In the genomic region with DNA sequence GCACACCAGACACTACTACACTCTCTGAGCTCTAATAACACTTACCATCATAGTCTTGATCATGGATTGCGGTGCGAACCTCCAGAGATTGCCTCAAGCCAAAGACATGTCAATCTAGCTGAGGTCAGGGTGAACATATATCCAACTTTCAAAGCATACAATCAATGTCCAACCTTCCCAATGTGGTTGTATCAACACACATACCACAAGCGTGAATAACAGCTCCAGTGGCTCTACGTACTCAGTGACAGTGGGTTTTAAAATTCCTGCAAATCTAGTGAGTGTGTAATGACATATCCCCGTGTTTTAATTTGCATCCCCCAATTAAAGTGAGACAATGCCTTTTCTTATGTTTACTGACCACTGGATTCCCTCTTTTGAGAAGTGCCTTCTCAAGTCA, we compare ENCODE assay signal across 22 cellular contexts. TPM values are rescaled to one million over a fixed set of nuclear protein-coding genes. Genes with fewer than 3 reads are reported as not detected.
DNase-seq lines count a peak whose midpoint lies in the region; ATAC-seq, FAIRE-seq and TF ChIP-seq lines count a peak whose summit lies in the region.
"Had no signal": no experiment of that assay in that cellular context is flagged by ENCODE, and none has a peak within 500 bp of the region (broad histone marks: within the 10 kb centered on the region; RNA-seq: fewer than 3 reads in every experiment).

No MANE protein-coding gene starts in this region.

- TF ChIP-seq CTCF in Panc1 (IDR thresholded peaks at IDR 0.05), result no peak
- TF ChIP-seq CTCF in choroid plexus epithelial cell (conservative IDR thresholded peaks at IDR 0.05; ENCODE audit: low read depth, low read length), result no peak
- TF ChIP-seq CTCF in osteoblast (IDR thresholded peaks at IDR 0.05; ENCODE audit: extremely low read depth, low read depth, low read length), result no peak
- no peak for TF ChIP-seq CTCF in D721Med (IDR thresholded peaks at IDR 0.05; ENCODE audit: insufficient read depth, missing control alignments)

- TSS peak; percentile 22 for BruUV-seq in Panc1 (replicated peaks; lab: Mats Ljungman, UMichigan)

- peaks cover 3 to 26% (median 18%) of the 10 kb centered on the region in 3 donors for H3K36me3 Mint-ChIP-seq in CD8-positive, alpha-beta memory T cell

- no peaks in the 10 kb centered on the region for H3K9me3 ChIP-seq in Panc1 (ENCODE audit: control insufficient read depth, insufficient read depth, low read depth, low read length)
- no peaks in the 10 kb centered on the region for H3K9me3 ChIP-seq in osteoblast (ENCODE audit: low read depth, low read length)
- H3K9me3 ChIP-seq in CD8-positive, alpha-beta memory T cell (ENCODE audit: low read length), result no peaks in the 10 kb centered on the region
- H3K9me3 ChIP-seq in effector memory CD4-positive, alpha-beta T cell (ENCODE audit: control insufficient read depth, low read length), result no peaks in the 10 kb centered on the region
- H3K9me3 ChIP-seq: SJSA1 had no signal

- no peak overlapping the region for H3K4me3 Mint-ChIP-seq in CD8-positive, alpha-beta memory T cell
- H3K4me3 Mint-ChIP-seq: B cell, CD14-positive monocyte had no signal

- FAIRE-seq in D721Med (lab: Jason Lieb, UNC), result no peak
- FAIRE-seq: A204.1, RCC 7860 had no signal

- CTCF ChIA-PET in Panc1 (lab: Charles Lee), result no interaction called here
- CTCF ChIA-PET in CD8-positive, alpha-beta memory T cell (lab: Charles Lee), result no interaction called here

- H3K27ac Mint-ChIP-seq in CD8-positive, alpha-beta memory T cell, result no peak overlapping the region
- H3K27ac Mint-ChIP-seq: B cell, CD14-positive monocyte had no signal

- H3K27ac ChIP-seq in Panc1 (ENCODE audit: low read length) (no peak overlapping the region), osteoblast (ENCODE audit: low read depth, low read length) (no peak overlapping the region)
- H3K27ac ChIP-seq in CD8-positive, alpha-beta memory T cell (ENCODE audit: low read depth, low read length), result no peak overlapping the region
- no peak overlapping the region for H3K27ac ChIP-seq in effector memory CD4-positive, alpha-beta T cell (ENCODE audit: insufficient read depth, low read length, poor library complexity, severe bottlenecking)
- H3K27ac ChIP-seq: SJSA1 had no signal

- H3K27me3 ChIP-seq in Panc1 (ENCODE audit: control insufficient read depth, insufficient read depth, low read length) (no peaks in the 10 kb centered on the region), osteoblast (ENCODE audit: insufficient read depth, low read length) (no peaks in the 10 kb centered on the region)
- H3K27me3 ChIP-seq in CD8-positive, alpha-beta memory T cell (ENCODE audit: insufficient read depth, low read length, poor library complexity, severe bottlenecking), result no peaks in the 10 kb centered on the region
- H3K27me3 ChIP-seq in effector memory CD4-positive, alpha-beta T cell (replicated peaks; ENCODE audit: control insufficient read depth, insufficient read depth, low read length, poor library complexity, severe bottlenecking), result no peaks in the 10 kb centered on the region
- H3K27me3 ChIP-seq: SJSA1 had no signal

- peak; percentile 45 for DNase-seq in EH (ENCODE audit: low read depth)
- DNase-seq in Panc1 (ENCODE audit: low read depth, low spot score), result no peak
- DNase-seq in choroid plexus epithelial cell (ENCODE audit: low read depth), result peak; percentile 15
- DNase-seq in osteoblast (ENCODE audit: insufficient read length, low spot score, missing footprints), result no peak
- no peak for DNase-seq in D721Med (ENCODE audit: insufficient read length, low spot score)
- no peak for DNase-seq in D341Med (ENCODE audit: low spot score)
- DNase-seq in CD8-positive, alpha-beta memory T cell, result no peak
- DNase-seq in effector memory CD4-positive, alpha-beta T cell, result no peak
- DNase-seq: DMS 273 treated with DMSO at 0.1 percent for 48 hours, KG1, MV-4-11, NCI-H1105 treated with DMSO at 0.1 percent for 48 hours, NCI-H2081, NCI-H2171, NCI-H524 treated with DMSO at 0.1 percent for 48 hours, NCI-H82 had no signal

- peak overlapping the region; percentile 32 for H3K4me2 ChIP-seq in osteoblast (ENCODE audit: insufficient read depth, low read length)

- no peaks in the 10 kb centered on the region for H3K27me3 Mint-ChIP-seq in CD8-positive, alpha-beta memory T cell
- H3K27me3 Mint-ChIP-seq: B cell had no signal

- H4K20me1 ChIP-seq in osteoblast (ENCODE audit: insufficient read depth, low read length), result no peaks in the 10 kb centered on the region

- POLR2A ChIA-PET in Panc1 (lab: Charles Lee), result no interaction called here
- POLR2A ChIA-PET in CD8-positive, alpha-beta memory T cell (lab: Charles Lee), result no interaction called here

- ATAC-seq in Panc1, result no peak
- ATAC-seq: Right ventricle myocardium inferior had no signal

- H3K4me3 ChIP-seq in Panc1 (ENCODE audit: low read depth in 2 of 2, low read length in 2 of 2), result no peak overlapping the region
- H3K4me3 ChIP-seq in choroid plexus epithelial cell (ENCODE audit: low read depth, low read length), result no peak overlapping the region
- H3K4me3 ChIP-seq in osteoblast (ENCODE audit: insufficient read depth, low read length), result no peak overlapping the region
- H3K4me3 ChIP-seq in CD8-positive, alpha-beta memory T cell (ENCODE audit: low read length), result no peak overlapping the region
- H3K4me3 ChIP-seq in effector memory CD4-positive, alpha-beta T cell (ENCODE audit: insufficient read depth, low read depth, low read length, poor library complexity, severe bottlenecking), result no peak overlapping the region
- H3K4me3 ChIP-seq: SJSA1 had no signal

- intact Hi-C loops in Panc1 (cut with micrococcal nuclease; ENCODE audit: unreplicated experiment), result no loop called here

- H3K4me1 ChIP-seq in Panc1 (ENCODE audit: control insufficient read depth, insufficient read depth, low read length), result peaks cover 2% of the 10 kb centered on the region
- peaks cover 7% of the 10 kb centered on the region for H3K4me1 ChIP-seq in osteoblast (ENCODE audit: insufficient read depth, low read length)
- no peaks in the 10 kb centered on the region for H3K4me1 ChIP-seq in CD8-positive, alpha-beta memory T cell (ENCODE audit: insufficient read depth, low read length)
- no peaks in the 10 kb centered on the region for H3K4me1 ChIP-seq in effector memory CD4-positive, alpha-beta T cell (ENCODE audit: control insufficient read depth, insufficient read depth, low read length, poor library complexity, severe bottlenecking)
- H3K4me1 ChIP-seq: SJSA1 had no signal

- H3K36me3 ChIP-seq in Panc1 (ENCODE audit: control insufficient read depth, insufficient read depth, low read length) (no peaks in the 10 kb centered on the region), osteoblast (ENCODE audit: insufficient read depth, low read length) (no peaks in the 10 kb centered on the region)
- H3K36me3 ChIP-seq in CD8-positive, alpha-beta memory T cell (ENCODE audit: insufficient read depth, low read length), result no peaks in the 10 kb centered on the region
- no peaks in the 10 kb centered on the region for H3K36me3 ChIP-seq in effector memory CD4-positive, alpha-beta T cell (ENCODE audit: control insufficient read depth, insufficient read depth, low read length)
- H3K36me3 ChIP-seq: SJSA1 had no signal

- peaks cover 19 to 40% (median 27%) of the 10 kb centered on the region in 3 donors for H3K4me1 Mint-ChIP-seq in CD8-positive, alpha-beta memory T cell

- in situ Hi-C loops in Panc1 (cut with HindIII; ENCODE audit: low pct_unique_long_range_greater_than_20kb, low sequenced_read_pairs), result no loop called here

- peak overlapping the region; percentile 32 for H2AFZ ChIP-seq in osteoblast (ENCODE audit: low read length)

- H3K9me3 Mint-ChIP-seq in CD8-positive, alpha-beta memory T cell, result no peaks in the 10 kb centered on the region
- H3K9me3 Mint-ChIP-seq: CD14-positive monocyte had no signal

- H3K79me2 ChIP-seq in osteoblast (ENCODE audit: insufficient read depth, low read length), result no peaks in the 10 kb centered on the region

RNA-seq across cellular contexts. Expression of a gene that starts 29.6 kb away (rescaled TPM):
- 24.4 TPM for total RNA-seq in Panc1 (2021; ENCODE audit: unreplicated experiment)
- 10.6 TPM for polyA plus RNA-seq in Panc1 (2012; ENCODE audit: insufficient read length)
- total RNA-seq in osteoblast, result 11.6 and 12.4 TPM in 2 replicates
- 10 to 100 TPM; 18.3 to 21.0 TPM for total RNA-seq in CD8-positive, alpha-beta memory T cell
- 17.0 TPM for polyA plus RNA-seq in CD8-positive, alpha-beta memory T cell

Comparison
In these comparisons a context has a peak if more than half of its experiments do, and no peak if none do; other contexts are left out.
1. DNase-seq: peak in EH (single experiment) and choroid plexus epithelial cell (single experiment); none in Panc1 (single experiment), osteoblast (single experiment), D721Med (single experiment), D341Med (single experiment), CD8-positive, alpha-beta memory T cell (0 of 5) and effector memory CD4-positive, alpha-beta T cell (0 of 3).